Comparison of ENCODE assay signal across 1 cellular context in genomic region chrX:17040711-17041110, GRCh38.
TF ChIP-seq lines count a peak whose summit lies in the region.

No MANE protein-coding gene starts in this region.

TF ChIP-seq in K562, 482 proteins besides CTCF, POLR2A, EP300 and RAD21 (continued from another document):
- no peak for TF ChIP-seq ZNF407 (IDR thresholded peaks at IDR 0.05; ENCODE audit: low read depth)
TF ChIP-seq in K562: peak in this region for 1.
